ENCODE assay signal across 10 cellular contexts in the genomic region with DNA sequence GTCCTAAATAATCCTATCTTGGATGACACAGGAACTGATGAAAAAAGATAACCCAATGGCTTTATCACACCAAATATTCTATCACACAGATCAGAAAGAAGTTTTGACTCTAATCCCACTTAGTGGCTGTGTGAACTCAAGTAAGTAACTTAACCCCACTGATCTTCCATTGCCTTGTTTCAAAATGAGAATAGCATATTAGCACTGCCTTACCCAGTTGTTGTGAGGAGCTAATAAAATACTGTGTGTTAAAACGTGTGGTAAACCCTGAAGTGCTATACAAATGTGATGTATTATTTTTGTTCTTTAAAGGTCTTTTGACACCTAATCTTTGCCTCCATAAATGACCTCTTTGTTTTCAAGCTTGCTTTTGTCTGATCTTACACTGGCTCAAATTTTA.
DNase-seq lines count a peak whose midpoint lies in the region; ATAC-seq lines count a peak whose summit lies in the region.
"Had no signal": no experiment of that assay in that cellular context is flagged by ENCODE, and none has a peak within 500 bp of the region (broad histone marks: within the 10 kb centered on the region; RNA-seq: fewer than 3 reads in every experiment).

No MANE protein-coding gene starts in this region.

- no peak overlapping the region for H3K4me3 Mint-ChIP-seq in activated CD4-positive, alpha-beta T cell treated with anti-CD3 and anti-CD28 coated beads for 36 hours
- peak overlapping the region; percentile 72 for H3K4me3 Mint-ChIP-seq in T-helper 2 cell treated with Interferon-gamma antibody and Interleukin-4, amounts not matched to agents 5 μg/mL and 100 μg/mL, for 36 hours

- intact Hi-C loops in activated CD4-positive, alpha-beta T cell treated with anti-CD3 and anti-CD28 coated beads for 36 hours (cut with DNase I, micrococcal nuclease) = loop anchor here in 1 of 2 experiments (1.0 to 5.0 kb wide), 3 partner anchors 59 to 436 kb away; a partner anchor contains a TSS

- POLR2A ChIA-PET in activated CD4-positive, alpha-beta T cell treated with anti-CD3 and anti-CD28 coated beads for 36 hours (lab: Charles Lee) = no interaction called here

- peaks cover 28% of the 10 kb centered on the region for H3K4me1 Mint-ChIP-seq in activated CD4-positive, alpha-beta T cell treated with anti-CD3 and anti-CD28 coated beads for 36 hours
- peaks cover 40% of the 10 kb centered on the region for H3K4me1 Mint-ChIP-seq in T-helper 2 cell treated with Interferon-gamma antibody and Interleukin-4, amounts not matched to agents 5 μg/mL and 100 μg/mL, for 36 hours (ENCODE audit: low read depth)

- ATAC-seq in activated CD4-positive, alpha-beta T cell treated with anti-CD3 and anti-CD28 coated beads for 36 hours = no peak
- peak; percentile 15 for ATAC-seq in HG02885 (IDR thresholded peaks at IDR 0.05; ENCODE audit: poor library complexity, unreplicated experiment)
- ATAC-seq in stimulated activated naive CD8-positive, alpha-beta T cell treated with anti-CD3 and anti-CD28 coated beads, Interleukin-15, Interleukin-2, amounts not matched to agents 100 U/mL and 50 U/mL, for 24 hours = peak; percentile 16
- ATAC-seq: A549 had no signal

- peak overlapping the region; percentile 32 for H3K27ac Mint-ChIP-seq in activated CD4-positive, alpha-beta T cell treated with anti-CD3 and anti-CD28 coated beads for 36 hours
- H3K27ac Mint-ChIP-seq in T-helper 2 cell treated with Interferon-gamma antibody and Interleukin-4, amounts not matched to agents 5 μg/mL and 100 μg/mL, for 36 hours = peak overlapping the region; percentile 84

- H3K27me3 Mint-ChIP-seq in activated CD4-positive, alpha-beta T cell treated with anti-CD3 and anti-CD28 coated beads for 36 hours = peaks cover 10% of the 10 kb centered on the region
- H3K27me3 Mint-ChIP-seq in T-helper 2 cell treated with Interferon-gamma antibody and Interleukin-4, amounts not matched to agents 5 μg/mL and 100 μg/mL, for 36 hours (ENCODE audit: low read depth) = peaks cover 39% of the 10 kb centered on the region

- no peaks in the 10 kb centered on the region for H3K36me3 Mint-ChIP-seq in activated CD4-positive, alpha-beta T cell treated with anti-CD3 and anti-CD28 coated beads for 36 hours (ENCODE audit: low read depth)
- peaks cover 16% of the 10 kb centered on the region for H3K36me3 Mint-ChIP-seq in T-helper 2 cell treated with Interferon-gamma antibody and Interleukin-4, amounts not matched to agents 5 μg/mL and 100 μg/mL, for 36 hours (ENCODE audit: low read depth)

- CTCF ChIA-PET in activated CD4-positive, alpha-beta T cell treated with anti-CD3 and anti-CD28 coated beads for 36 hours (lab: Charles Lee) = interaction anchor here (0.6 to 2.9 kb wide), 3 partner anchors 56 to 78 kb away, joined by 3 to 9 read pairs (median 3); no protein-coding TSS in a partner anchor

- DNase-seq in activated CD4-positive, alpha-beta T cell treated with anti-CD3 and anti-CD28 coated beads for 36 hours = no peak
- DNase-seq in activated CD4-positive, alpha-beta T cell treated with anti-CD3 and anti-CD28 coated beads for 48 hours = no peak
- no peak for DNase-seq in T-helper 2 cell treated with Interferon-gamma antibody and Interleukin-4, amounts not matched to agents 5 μg/mL and 100 μg/mL, for 36 hours (ENCODE audit: low spot score)
- no peak for DNase-seq in stimulated activated naive CD8-positive, alpha-beta T cell treated with anti-CD3 and anti-CD28 coated beads, Interleukin-15, Interleukin-2, amounts not matched to agents 100 U/mL and 50 U/mL, for 24 hours
- DNase-seq in NOMO-1 (lab: John Stamatoyannopoulos, UW; ENCODE audit: unreplicated experiment in 2 of 2) (no peak), NCI-H2196 (lab: John Stamatoyannopoulos, UW; ENCODE audit: unreplicated experiment) (no peak)
- DNase-seq in stimulated activated CD4-positive, alpha-beta T cell treated with anti-CD3 and anti-CD28 coated beads, Interleukin-4, amount 100 ng/mL, for 4 hours = no peak
- DNase-seq: activated CD4-positive, alpha-beta T cell treated with anti-CD3 and anti-CD28 coated beads, Interleukin-2, amount 50 U/mL, for 4 hours had no signal

- H3K9me3 Mint-ChIP-seq in activated CD4-positive, alpha-beta T cell treated with anti-CD3 and anti-CD28 coated beads for 36 hours (ENCODE audit: low read depth) = no peaks in the 10 kb centered on the region
- H3K9me3 Mint-ChIP-seq in T-helper 2 cell treated with Interferon-gamma antibody and Interleukin-4, amounts not matched to agents 5 μg/mL and 100 μg/mL, for 36 hours = no peaks in the 10 kb centered on the region
